Comparison of ENCODE assay signal across 2 cellular contexts in the genomic region with DNA sequence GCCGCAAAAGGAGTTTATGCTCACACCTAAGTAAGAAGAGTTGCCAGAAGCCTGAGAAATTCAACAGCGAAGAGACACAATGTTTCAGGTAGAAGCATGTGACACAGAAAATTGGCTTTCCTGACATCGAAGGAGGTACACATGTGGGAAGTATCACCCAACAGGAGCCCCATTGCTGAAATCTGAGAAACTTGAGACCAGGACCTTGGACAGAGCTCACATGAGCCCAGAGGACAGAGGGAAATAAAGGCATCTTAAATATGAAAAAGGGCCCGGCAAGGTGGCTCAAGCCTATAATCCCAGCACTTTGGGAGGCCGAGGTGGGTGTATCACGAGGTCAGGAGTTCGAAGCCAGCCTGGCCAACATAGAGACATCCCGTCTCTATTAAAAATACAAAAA.
TF ChIP-seq lines count a peak whose summit lies in the region.

No MANE protein-coding gene starts in this region.

TF ChIP-seq in HepG2, 621 proteins besides CTCF, POLR2A, EP300 and RAD21 (continued from another document):
- TF ChIP-seq, protein P1, sequence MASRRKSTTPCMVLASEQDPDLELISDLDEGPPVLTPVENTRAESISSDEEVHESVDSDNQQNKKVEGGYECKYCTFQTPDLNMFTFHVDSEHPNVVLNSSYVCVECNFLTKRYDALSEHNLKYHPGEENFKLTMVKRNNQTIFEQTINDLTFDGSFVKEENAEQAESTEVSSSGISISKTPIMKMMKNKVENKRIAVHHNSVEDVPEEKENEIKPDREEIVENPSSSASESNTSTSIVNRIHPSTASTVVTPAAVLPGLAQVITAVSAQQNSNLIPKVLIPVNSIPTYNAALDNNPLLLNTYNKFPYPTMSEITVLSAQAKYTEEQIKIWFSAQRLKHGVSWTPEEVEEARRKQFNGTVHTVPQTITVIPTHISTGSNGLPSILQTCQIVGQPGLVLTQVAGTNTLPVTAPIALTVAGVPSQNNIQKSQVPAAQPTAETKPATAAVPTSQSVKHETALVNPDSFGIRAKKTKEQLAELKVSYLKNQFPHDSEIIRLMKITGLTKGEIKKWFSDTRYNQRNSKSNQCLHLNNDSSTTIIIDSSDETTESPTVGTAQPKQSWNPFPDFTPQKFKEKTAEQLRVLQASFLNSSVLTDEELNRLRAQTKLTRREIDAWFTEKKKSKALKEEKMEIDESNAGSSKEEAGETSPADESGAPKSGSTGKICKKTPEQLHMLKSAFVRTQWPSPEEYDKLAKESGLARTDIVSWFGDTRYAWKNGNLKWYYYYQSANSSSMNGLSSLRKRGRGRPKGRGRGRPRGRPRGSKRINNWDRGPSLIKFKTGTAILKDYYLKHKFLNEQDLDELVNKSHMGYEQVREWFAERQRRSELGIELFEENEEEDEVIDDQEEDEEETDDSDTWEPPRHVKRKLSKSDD (CRISPR knock-in tag; IDR thresholded peaks at IDR 0.05; ENCODE audit: low read depth): no peak
- TF ChIP-seq, protein P2, sequence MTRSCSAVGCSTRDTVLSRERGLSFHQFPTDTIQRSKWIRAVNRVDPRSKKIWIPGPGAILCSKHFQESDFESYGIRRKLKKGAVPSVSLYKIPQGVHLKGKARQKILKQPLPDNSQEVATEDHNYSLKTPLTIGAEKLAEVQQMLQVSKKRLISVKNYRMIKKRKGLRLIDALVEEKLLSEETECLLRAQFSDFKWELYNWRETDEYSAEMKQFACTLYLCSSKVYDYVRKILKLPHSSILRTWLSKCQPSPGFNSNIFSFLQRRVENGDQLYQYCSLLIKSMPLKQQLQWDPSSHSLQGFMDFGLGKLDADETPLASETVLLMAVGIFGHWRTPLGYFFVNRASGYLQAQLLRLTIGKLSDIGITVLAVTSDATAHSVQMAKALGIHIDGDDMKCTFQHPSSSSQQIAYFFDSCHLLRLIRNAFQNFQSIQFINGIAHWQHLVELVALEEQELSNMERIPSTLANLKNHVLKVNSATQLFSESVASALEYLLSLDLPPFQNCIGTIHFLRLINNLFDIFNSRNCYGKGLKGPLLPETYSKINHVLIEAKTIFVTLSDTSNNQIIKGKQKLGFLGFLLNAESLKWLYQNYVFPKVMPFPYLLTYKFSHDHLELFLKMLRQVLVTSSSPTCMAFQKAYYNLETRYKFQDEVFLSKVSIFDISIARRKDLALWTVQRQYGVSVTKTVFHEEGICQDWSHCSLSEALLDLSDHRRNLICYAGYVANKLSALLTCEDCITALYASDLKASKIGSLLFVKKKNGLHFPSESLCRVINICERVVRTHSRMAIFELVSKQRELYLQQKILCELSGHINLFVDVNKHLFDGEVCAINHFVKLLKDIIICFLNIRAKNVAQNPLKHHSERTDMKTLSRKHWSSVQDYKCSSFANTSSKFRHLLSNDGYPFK (CRISPR knock-in tag; IDR thresholded peaks at IDR 0.05; ENCODE audit: borderline replicate concordance): no peak
- TF ChIP-seq, protein P3, sequence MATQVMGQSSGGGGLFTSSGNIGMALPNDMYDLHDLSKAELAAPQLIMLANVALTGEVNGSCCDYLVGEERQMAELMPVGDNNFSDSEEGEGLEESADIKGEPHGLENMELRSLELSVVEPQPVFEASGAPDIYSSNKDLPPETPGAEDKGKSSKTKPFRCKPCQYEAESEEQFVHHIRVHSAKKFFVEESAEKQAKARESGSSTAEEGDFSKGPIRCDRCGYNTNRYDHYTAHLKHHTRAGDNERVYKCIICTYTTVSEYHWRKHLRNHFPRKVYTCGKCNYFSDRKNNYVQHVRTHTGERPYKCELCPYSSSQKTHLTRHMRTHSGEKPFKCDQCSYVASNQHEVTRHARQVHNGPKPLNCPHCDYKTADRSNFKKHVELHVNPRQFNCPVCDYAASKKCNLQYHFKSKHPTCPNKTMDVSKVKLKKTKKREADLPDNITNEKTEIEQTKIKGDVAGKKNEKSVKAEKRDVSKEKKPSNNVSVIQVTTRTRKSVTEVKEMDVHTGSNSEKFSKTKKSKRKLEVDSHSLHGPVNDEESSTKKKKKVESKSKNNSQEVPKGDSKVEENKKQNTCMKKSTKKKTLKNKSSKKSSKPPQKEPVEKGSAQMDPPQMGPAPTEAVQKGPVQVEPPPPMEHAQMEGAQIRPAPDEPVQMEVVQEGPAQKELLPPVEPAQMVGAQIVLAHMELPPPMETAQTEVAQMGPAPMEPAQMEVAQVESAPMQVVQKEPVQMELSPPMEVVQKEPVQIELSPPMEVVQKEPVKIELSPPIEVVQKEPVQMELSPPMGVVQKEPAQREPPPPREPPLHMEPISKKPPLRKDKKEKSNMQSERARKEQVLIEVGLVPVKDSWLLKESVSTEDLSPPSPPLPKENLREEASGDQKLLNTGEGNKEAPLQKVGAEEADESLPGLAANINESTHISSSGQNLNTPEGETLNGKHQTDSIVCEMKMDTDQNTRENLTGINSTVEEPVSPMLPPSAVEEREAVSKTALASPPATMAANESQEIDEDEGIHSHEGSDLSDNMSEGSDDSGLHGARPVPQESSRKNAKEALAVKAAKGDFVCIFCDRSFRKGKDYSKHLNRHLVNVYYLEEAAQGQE (IDR thresholded peaks at IDR 0.05; ENCODE audit: borderline replicate concordance in 1 of 2, low read depth in 1 of 2, low read length in 2 of 2): peak; percentile 21 to 89
- TF ChIP-seq, protein P4, sequence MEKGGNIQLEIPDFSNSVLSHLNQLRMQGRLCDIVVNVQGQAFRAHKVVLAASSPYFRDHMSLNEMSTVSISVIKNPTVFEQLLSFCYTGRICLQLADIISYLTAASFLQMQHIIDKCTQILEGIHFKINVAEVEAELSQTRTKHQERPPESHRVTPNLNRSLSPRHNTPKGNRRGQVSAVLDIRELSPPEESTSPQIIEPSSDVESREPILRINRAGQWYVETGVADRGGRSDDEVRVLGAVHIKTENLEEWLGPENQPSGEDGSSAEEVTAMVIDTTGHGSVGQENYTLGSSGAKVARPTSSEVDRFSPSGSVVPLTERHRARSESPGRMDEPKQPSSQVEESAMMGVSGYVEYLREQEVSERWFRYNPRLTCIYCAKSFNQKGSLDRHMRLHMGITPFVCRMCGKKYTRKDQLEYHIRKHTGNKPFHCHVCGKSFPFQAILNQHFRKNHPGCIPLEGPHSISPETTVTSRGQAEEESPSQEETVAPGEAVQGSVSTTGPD (CRISPR knock-in tag; IDR thresholded peaks at IDR 0.05): no peak

TF ChIP-seq in WTC11, 78 proteins besides CTCF, POLR2A, EP300 and RAD21 (continued from another document):
- TF ChIP-seq SP1 (CRISPR knock-in tag; conservative IDR thresholded peaks at IDR 0.05): no peak
